ENCODE assay signal across 12 cellular contexts in genomic region chr7:17236161-17236560, GRCh38.
DNase-seq lines count a peak whose midpoint lies in the region; ATAC-seq and TF ChIP-seq lines count a peak whose summit lies in the region.
"Had no signal": no experiment of that assay in that cellular context is flagged by ENCODE, and none has a peak within 500 bp of the region (broad histone marks: within the 10 kb centered on the region; RNA-seq: fewer than 3 reads in every experiment).

No MANE protein-coding gene starts in this region.

- H3K27ac ChIP-seq in PC-3 (ENCODE audit: low read length) = peak overlapping the region; percentile 17; the same call in 1 of the 2 replicates
- H3K27ac ChIP-seq: testis had no signal

- peaks cover 5% of the 10 kb centered on the region for H3F3A ChIP-seq in PC-3 (ENCODE audit: low read length, unreplicated experiment)

- peaks cover 41% of the 10 kb centered on the region for H3K4me1 ChIP-seq in PC-3 (ENCODE audit: insufficient read depth, low read length)
- H3K4me1 ChIP-seq: testis had no signal

- POLR2A ChIA-PET in PC-3 (lab: Charles Lee; ENCODE audit: unreplicated experiment) = no interaction called here

- no peak for DNase-seq in stimulated activated naive CD8-positive, alpha-beta T cell treated with anti-CD3 and anti-CD28 coated beads, Interleukin-15, Interleukin-2, amounts not matched to agents 100 U/mL and 50 U/mL, for 24 hours
- DNase-seq in PC-3 = no peak
- no peak for DNase-seq in central memory CD8-positive, alpha-beta T cell (ENCODE audit: low spot score in 2 of 2)
- DNase-seq in stimulated activated naive CD8-positive, alpha-beta T cell treated with anti-CD3 and anti-CD28 coated beads, Interleukin-15, amount 100 ng/mL, for 72 hours = no peak
- DNase-seq in NCI-H2029 treated with DMSO at 0.1 percent for 48 hours (lab: John Stamatoyannopoulos, UW) = no peak
- no peak for DNase-seq in stimulated activated CD4-positive, alpha-beta T cell treated with anti-CD3 and anti-CD28 coated beads, Interleukin-4, amount 100 ng/mL, for 1 hour
- DNase-seq: aorta, hippocampal formation, SIG-M5, testis had no signal

- no peaks in the 10 kb centered on the region for H3K79me2 ChIP-seq in PC-3 (ENCODE audit: low read length)

- no peaks in the 10 kb centered on the region for H3K9me2 ChIP-seq in PC-3 (replicated peaks; ENCODE audit: low read length)

- H3K9ac ChIP-seq in PC-3 (ENCODE audit: low read length) = no peak overlapping the region

- no peaks in the 10 kb centered on the region for H3K9me3 ChIP-seq in PC-3 (ENCODE audit: low read length)
- H3K9me3 ChIP-seq: testis had no signal

- intact Hi-C loops in PC-3 (cut with micrococcal nuclease) = no loop called here

- no peak overlapping the region for H3K4me3 ChIP-seq in PC-3 (ENCODE audit: low read length)
- H3K4me3 ChIP-seq: testis had no signal

- no peaks in the 10 kb centered on the region for H4K20me1 ChIP-seq in PC-3 (ENCODE audit: low read length)

- peak overlapping the region; percentile 74 for H3K27ac Mint-ChIP-seq in stimulated activated naive CD8-positive, alpha-beta T cell treated with anti-CD3 and anti-CD28 coated beads, Interleukin-15, Interleukin-2, amounts not matched to agents 100 ng/mL and 50 ng/mL, for 24 hours
- H3K27ac Mint-ChIP-seq in central memory CD8-positive, alpha-beta T cell (ENCODE audit: low read depth) = peak overlapping the region; percentile 98
- peak overlapping the region; percentile 72 to 86 for H3K27ac Mint-ChIP-seq in stimulated activated naive CD8-positive, alpha-beta T cell treated with anti-CD3 and anti-CD28 coated beads, Interleukin-15, amount 100 ng/mL, for 72 hours

- no peaks in the 10 kb centered on the region for H3K27me3 Mint-ChIP-seq in stimulated activated naive CD8-positive, alpha-beta T cell treated with anti-CD3 and anti-CD28 coated beads, Interleukin-15, Interleukin-2, amounts not matched to agents 100 ng/mL and 50 ng/mL, for 24 hours
- no peaks in the 10 kb centered on the region for H3K27me3 Mint-ChIP-seq in central memory CD8-positive, alpha-beta T cell
- no peaks in the 10 kb centered on the region for H3K27me3 Mint-ChIP-seq in stimulated activated naive CD8-positive, alpha-beta T cell treated with anti-CD3 and anti-CD28 coated beads, Interleukin-15, amount 100 ng/mL, for 72 hours

- CTCF ChIA-PET in PC-3 (lab: Charles Lee) = no interaction called here

- H2AFZ ChIP-seq in PC-3 (ENCODE audit: low read length) = no peak overlapping the region

- H3K36me3 ChIP-seq in PC-3 (ENCODE audit: low read depth, low read length) = no peaks in the 10 kb centered on the region

- no peak for ATAC-seq in stimulated activated naive CD8-positive, alpha-beta T cell treated with anti-CD3 and anti-CD28 coated beads, Interleukin-15, Interleukin-2, amounts not matched to agents 100 U/mL and 50 U/mL, for 24 hours
- ATAC-seq in PC-3 = no peak
- ATAC-seq in central memory CD8-positive, alpha-beta T cell (replicated peaks; ENCODE audit: extremely low read depth, poor library complexity, severe bottlenecking) = no peak
- ATAC-seq in stimulated activated naive CD8-positive, alpha-beta T cell treated with anti-CD3 and anti-CD28 coated beads, Interleukin-15, amount 100 ng/mL, for 72 hours = no peak
- ATAC-seq in GM18498 (IDR thresholded peaks at IDR 0.05; ENCODE audit: unreplicated experiment) = no peak

- H3K9me3 Mint-ChIP-seq in stimulated activated naive CD8-positive, alpha-beta T cell treated with anti-CD3 and anti-CD28 coated beads, Interleukin-15, Interleukin-2, amounts not matched to agents 100 ng/mL and 50 ng/mL, for 24 hours = peaks cover 16% of the 10 kb centered on the region
- H3K9me3 Mint-ChIP-seq in central memory CD8-positive, alpha-beta T cell = no peaks in the 10 kb centered on the region
- peaks cover 9 to 18% of the 10 kb centered on the region in 2 donors for H3K9me3 Mint-ChIP-seq in stimulated activated naive CD8-positive, alpha-beta T cell treated with anti-CD3 and anti-CD28 coated beads, Interleukin-15, amount 100 ng/mL, for 72 hours

- no peak for TF ChIP-seq CTCF in PC-3 (conservative IDR thresholded peaks at IDR 0.05; ENCODE audit: low read depth, low read length)

- no peaks in the 10 kb centered on the region for H3K27me3 ChIP-seq in PC-3 (ENCODE audit: low read length)
- H3K27me3 ChIP-seq: testis had no signal

- H3K4me1 Mint-ChIP-seq in stimulated activated naive CD8-positive, alpha-beta T cell treated with anti-CD3 and anti-CD28 coated beads, Interleukin-15, Interleukin-2, amounts not matched to agents 100 ng/mL and 50 ng/mL, for 24 hours (ENCODE audit: low read depth) = peaks cover 50% of the 10 kb centered on the region
- peaks cover 29% of the 10 kb centered on the region for H3K4me1 Mint-ChIP-seq in central memory CD8-positive, alpha-beta T cell
- peaks cover 64% of the 10 kb centered on the region for H3K4me1 Mint-ChIP-seq in stimulated activated naive CD8-positive, alpha-beta T cell treated with anti-CD3 and anti-CD28 coated beads, Interleukin-15, amount 100 ng/mL, for 72 hours

- no TSS peak for BruUV-seq in PC-3 (replicated peaks; lab: Mats Ljungman, UMichigan)

- peaks cover 5% of the 10 kb centered on the region for H3K36me3 Mint-ChIP-seq in stimulated activated naive CD8-positive, alpha-beta T cell treated with anti-CD3 and anti-CD28 coated beads, Interleukin-15, Interleukin-2, amounts not matched to agents 100 ng/mL and 50 ng/mL, for 24 hours (ENCODE audit: low read depth)
- H3K36me3 Mint-ChIP-seq in central memory CD8-positive, alpha-beta T cell (ENCODE audit: insufficient read depth) = peaks cover 15% of the 10 kb centered on the region

- no peak overlapping the region for H3K4me2 ChIP-seq in PC-3 (ENCODE audit: low read length)

- H3K4me3 Mint-ChIP-seq in stimulated activated naive CD8-positive, alpha-beta T cell treated with anti-CD3 and anti-CD28 coated beads, Interleukin-15, Interleukin-2, amounts not matched to agents 100 ng/mL and 50 ng/mL, for 24 hours = no peak overlapping the region
- H3K4me3 Mint-ChIP-seq in central memory CD8-positive, alpha-beta T cell = no peak overlapping the region
- H3K4me3 Mint-ChIP-seq in stimulated activated naive CD8-positive, alpha-beta T cell treated with anti-CD3 and anti-CD28 coated beads, Interleukin-15, amount 100 ng/mL, for 72 hours = peak overlapping the region in 1 of 2 donors; percentile 33
